In the genomic region with DNA sequence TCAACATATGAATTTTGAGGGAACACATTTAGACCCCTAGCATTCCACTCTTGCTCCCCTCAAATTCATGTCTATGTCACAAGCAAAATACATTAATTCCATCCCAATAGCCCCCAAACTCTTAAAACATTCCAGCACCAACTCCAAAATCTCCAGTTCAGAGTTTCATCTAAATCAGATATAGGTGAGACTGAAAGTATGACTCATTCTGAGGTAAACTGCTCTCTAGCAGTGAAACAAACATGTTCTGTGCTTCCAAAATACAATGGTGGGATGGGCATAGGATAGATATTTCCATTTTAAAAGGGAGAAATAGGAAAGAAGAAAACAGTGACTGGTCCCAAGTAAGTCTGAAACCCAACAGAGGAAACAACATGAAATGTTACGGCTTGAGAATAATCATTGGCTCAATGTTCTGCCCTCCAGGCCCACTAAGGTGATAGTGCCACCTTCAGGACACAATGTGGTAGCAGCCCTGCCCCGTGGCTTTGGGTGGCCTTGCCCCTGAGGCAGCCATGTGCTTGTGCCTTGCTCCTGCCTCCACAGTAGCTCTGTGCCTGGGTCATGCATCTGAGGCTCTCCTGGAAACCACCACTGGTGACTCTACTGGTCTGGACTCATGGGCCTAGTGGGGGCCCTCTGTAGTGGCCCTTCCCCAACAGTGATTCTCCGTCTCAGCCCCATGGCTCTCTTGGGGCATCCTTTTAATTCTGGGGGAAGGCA, we compare ENCODE assay signal across 7 cellular contexts. TPM values are rescaled to one million over a fixed set of nuclear protein-coding genes. Genes with fewer than 3 reads are reported as not detected.
DNase-seq lines count a peak whose midpoint lies in the region; ATAC-seq, FAIRE-seq and TF ChIP-seq lines count a peak whose summit lies in the region.

No MANE protein-coding gene starts in this region.

- no peak for TF ChIP-seq POLR2A in GM12891 (IDR thresholded peaks at IDR 0.05; ENCODE audit: low read depth, low read length)

- peak; percentile 57 for ATAC-seq in HG03354 (IDR thresholded peaks at IDR 0.05; ENCODE audit: poor library complexity, severe bottlenecking, unreplicated experiment)

- peak; percentile 82 for FAIRE-seq in GM12891 (lab: Jason Lieb, UNC)

- DNase-seq in GM12891 (ENCODE audit: insufficient read length, low spot score) (no peak), UCSD-AML1 (lab: John Stamatoyannopoulos, UW; ENCODE audit: unreplicated experiment) (peak; percentile 63), germinal center (ENCODE audit: low spot score) (peak; percentile 53), globus pallidus (ENCODE audit: low spot score) (no peak), DMS153 treated with DMSO at 0.1 percent for 48 hours (lab: John Stamatoyannopoulos, UW; ENCODE audit: unreplicated experiment) (no peak)
- peak; percentile 32 to 33 for DNase-seq in stimulated activated CD4-positive, alpha-beta T cell treated with anti-CD3 and anti-CD28 coated beads, Interleukin-2, amount 100 ng/mL, for 48 hours

TF ChIP-seq in GM12891, 5 proteins besides CTCF, POLR2A, EP300 and RAD21:
- TF ChIP-seq SPI1 (IDR thresholded peaks at IDR 0.05; ENCODE audit: low read depth, low read length) (no peak), PAX5 (IDR thresholded peaks at IDR 0.05; ENCODE audit: insufficient read depth, low read length, severe bottlenecking) (no peak), TAF1 (IDR thresholded peaks at IDR 0.05; ENCODE audit: low read depth, low read length) (no peak), POU2F2 (IDR thresholded peaks at IDR 0.05; ENCODE audit: low read depth, low read length) (no peak), POLR2AphosphoS5 (IDR thresholded peaks at IDR 0.05; ENCODE audit: low read depth, low read length) (no peak)

RNA-seq across cellular contexts. Expression of a gene that starts 36.4 kb away (rescaled TPM):
- polyA plus RNA-seq in GM12891 (2012; ENCODE audit: low read depth, missing spikeins): 5.0 TPM

RNA-seq across cellular contexts. Expression of a gene that starts 58.3 kb away (rescaled TPM):
- polyA plus RNA-seq in GM12891 (2012; ENCODE audit: low read depth, missing spikeins): 7.6 TPM

Comparison
In these comparisons a context has a peak if more than half of its experiments do, and no peak if none do; other contexts are left out.
1. DNase-seq: peak in UCSD-AML1 (single experiment), germinal center (single experiment) and stimulated activated CD4-positive, alpha-beta T cell treated with anti-CD3 and anti-CD28 coated beads, Interleukin-2, amount 100 ng/mL, for 48 hours (2 of 2); none in GM12891 (single experiment), globus pallidus (single experiment) and DMS153 treated with DMSO at 0.1 percent for 48 hours (single experiment).